ENCODE assay signal across 8 cellular contexts in the genomic region with DNA sequence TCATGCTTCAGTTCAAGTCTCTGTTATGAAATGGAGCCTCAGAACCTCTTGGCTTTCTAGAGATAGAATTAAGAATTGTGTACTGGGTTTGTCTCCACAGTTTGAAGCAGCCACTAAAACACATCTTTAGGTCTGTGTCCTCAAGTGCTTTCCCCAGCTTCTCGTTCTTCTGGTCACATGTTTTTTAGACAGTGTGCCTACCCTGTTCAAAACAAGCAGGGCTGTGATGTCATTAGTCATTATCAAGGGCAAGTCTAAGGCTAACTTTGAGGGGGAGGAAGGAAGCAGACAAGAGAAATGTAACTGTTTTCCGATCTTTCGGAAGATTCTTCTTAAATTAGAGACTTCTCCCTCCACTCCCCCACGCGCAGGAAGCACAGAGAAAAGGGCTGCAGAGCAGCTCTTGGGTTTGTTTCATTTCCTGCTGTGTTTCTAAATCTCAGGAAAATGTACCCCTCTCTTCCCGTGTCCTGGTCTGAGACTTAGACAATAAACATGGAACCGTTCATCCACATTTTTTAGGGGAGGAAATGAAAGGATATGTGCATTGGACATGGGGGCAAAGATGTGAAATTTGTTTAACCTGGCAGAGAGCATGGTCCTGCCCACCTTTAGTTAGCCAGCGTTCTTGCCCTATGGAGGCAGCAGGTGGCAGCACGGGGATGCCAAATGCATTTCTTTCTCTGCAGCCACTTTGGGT. TPM values are rescaled to one million over a fixed set of nuclear protein-coding genes. Genes with fewer than 3 reads are reported as not detected.
DNase-seq lines count a peak whose midpoint lies in the region; ATAC-seq and TF ChIP-seq lines count a peak whose summit lies in the region.

No MANE protein-coding gene starts in this region.

- H3K27ac Mint-ChIP-seq in activated CD4-positive, alpha-beta T cell treated with anti-CD3 and anti-CD28 coated beads, Interleukin-2, amount 10 ng/mL, durations not matched to agents 24 days and 14 days = peak overlapping the region; percentile 80
- H3K27ac Mint-ChIP-seq in dendritic cell treated with granulocyte-macrophage colony-stimulating factor and Interleukin-4, amounts not matched to agents 40 ng/mL and 50 ng/mL, for 4 days = peak overlapping the region; percentile 76

- peak; percentile 67 for DNase-seq in SK-N-SH
- peak; percentile 44 for DNase-seq in NCI-H128 (lab: John Stamatoyannopoulos, UW; ENCODE audit: unreplicated experiment)
- DNase-seq in activated CD4-positive, alpha-beta T cell treated with anti-CD3 and anti-CD28 coated beads, Interleukin-2, amount 10 ng/mL, durations not matched to agents 24 days and 14 days = peak; percentile 80
- DNase-seq in thoracic aorta (ENCODE audit: low spot score) = no peak

- peaks cover 29% of the 10 kb centered on the region for H3K4me1 Mint-ChIP-seq in activated CD4-positive, alpha-beta T cell treated with anti-CD3 and anti-CD28 coated beads, Interleukin-2, amount 10 ng/mL, durations not matched to agents 24 days and 14 days
- H3K4me1 Mint-ChIP-seq in dendritic cell treated with granulocyte-macrophage colony-stimulating factor and Interleukin-4, amounts not matched to agents 40 ng/mL and 50 ng/mL, for 4 days (ENCODE audit: low read depth) = peaks cover 34% of the 10 kb centered on the region

- POLR2A ChIA-PET in SK-N-SH (lab: Yijun Ruan, JAX) = interaction anchor here (0.7 kb wide), 1 partner anchor 224 kb away, joined by 3 read pairs; no protein-coding TSS in a partner anchor

- 43% methylated on average over 9 of the region's 9 CpGs for WGBS in SK-N-SH (ENCODE audit: low lambda C conversion rate)

- CTCF ChIA-PET in SK-N-SH (lab: Yijun Ruan, JAX) = interaction anchor here (0.6 to 2.6 kb wide), 24 partner anchors 10 to 352 kb away, joined by 3 to 32 read pairs (median 5); partner anchors contain the start of genes ASCL3, C11orf16, NRIP3 and TMEM9B

- TF ChIP-seq CTCF in SK-N-SH (IDR thresholded peaks at IDR 0.05) = peak; percentile 78
- TF ChIP-seq CTCF in thoracic aorta (IDR thresholded peaks at IDR 0.05) = peak; percentile 53

- H3K9ac ChIP-seq in SK-N-SH = peak overlapping the region; percentile 28; the same call in 1 of the 2 replicates
- H3K9ac ChIP-seq in muscle layer of colon (ENCODE audit: low read length) = peak overlapping the region; percentile 1

- no peaks in the 10 kb centered on the region for H3K27me3 ChIP-seq in SK-N-SH (ENCODE audit: insufficient read depth)
- no peaks in the 10 kb centered on the region for H3K27me3 ChIP-seq in muscle layer of colon (ENCODE audit: control insufficient read depth in 1 of 2, insufficient read depth in 2 of 2, low read length in 2 of 2)
- no peaks in the 10 kb centered on the region for H3K27me3 ChIP-seq in thoracic aorta (replicated peaks; ENCODE audit: insufficient read depth)

- H4K20me1 ChIP-seq in SK-N-SH (ENCODE audit: insufficient read depth) = peaks cover 5% of the 10 kb centered on the region; the same call in 1 of the 2 replicates

- TF ChIP-seq EP300 in SK-N-SH (IDR thresholded peaks at IDR 0.05; ENCODE audit: borderline replicate concordance in 1 of 2, low read depth in 1 of 2, low read length in 1 of 2) = no peak

- H3K4me1 ChIP-seq in SK-N-SH (ENCODE audit: control insufficient read depth in 1 of 2, insufficient read depth in 2 of 2, low read depth in 1 of 2, low read length in 1 of 2) = peaks cover 22 to 29% of the 10 kb centered on the region in 2 experiments
- peaks cover 44% of the 10 kb centered on the region for H3K4me1 ChIP-seq in muscle layer of colon (ENCODE audit: insufficient read depth, low read length)
- peaks cover 20 to 59% of the 10 kb centered on the region in 2 donors for H3K4me1 ChIP-seq in thoracic aorta (ENCODE audit: control insufficient read depth in 1 of 2, low read depth in 2 of 2)

- intact Hi-C loops in activated CD4-positive, alpha-beta T cell treated with anti-CD3 and anti-CD28 coated beads, Interleukin-2, amount 10 ng/mL, durations not matched to agents 24 days and 14 days (cut with micrococcal nuclease) = loop anchor here (1.0 to 5.0 kb wide), 5 partner anchors 45 to 223 kb away; partner anchors contain the start of gene NRIP3
- intact Hi-C loops in dendritic cell treated with granulocyte-macrophage colony-stimulating factor and Interleukin-4, amounts not matched to agents 40 ng/mL and 50 ng/mL, for 4 days (cut with micrococcal nuclease) = loop anchor here (2.0 to 5.0 kb wide), 2 partner anchors 48 to 223 kb away; partner anchors contain the start of gene TMEM9B

- TF ChIP-seq RAD21 in SK-N-SH (IDR thresholded peaks at IDR 0.05; ENCODE audit: low read length) = peak; percentile 87

- H3K9me3 ChIP-seq in SK-N-SH (no peaks in the 10 kb centered on the region), muscle layer of colon (ENCODE audit: low read length) (no peaks in the 10 kb centered on the region), thoracic aorta (no peaks in the 10 kb centered on the region)

- H3K4me3 ChIP-seq in SK-N-SH (ENCODE audit: low read depth in 2 of 2, low read length in 1 of 2) (peak overlapping the region in 1 of 2 experiments; percentile 24; a peak in 1 of 4 replicates), muscle layer of colon (ENCODE audit: low read depth in 1 of 2, low read length in 2 of 2) (peak overlapping the region in 1 of 2 donors; percentile 8), thoracic aorta (peak overlapping the region; percentile 58)

- H3K79me2 ChIP-seq in SK-N-SH (ENCODE audit: insufficient read depth) = peaks cover 44% of the 10 kb centered on the region

- ATAC-seq in SK-N-SH treated with all-trans-retinoic acid at 6 μM for 48 hours (no peak), thoracic aorta (ENCODE audit: insufficient number of reproducible peaks, low FRiP score, low read depth) (no peak), HG03571 (IDR thresholded peaks at IDR 0.05; ENCODE audit: unreplicated experiment) (no peak)

- peak overlapping the region; percentile 72 for H3K4me2 ChIP-seq in SK-N-SH

- H2AFZ ChIP-seq in SK-N-SH (ENCODE audit: low read depth) = 0 out of 2 replicates have a peak overlapping the region, but pooled peaks have one; percentile 32

- no peaks in the 10 kb centered on the region for H3K9me3 Mint-ChIP-seq in activated CD4-positive, alpha-beta T cell treated with anti-CD3 and anti-CD28 coated beads, Interleukin-2, amount 10 ng/mL, durations not matched to agents 24 days and 14 days
- no peaks in the 10 kb centered on the region for H3K9me3 Mint-ChIP-seq in dendritic cell treated with granulocyte-macrophage colony-stimulating factor and Interleukin-4, amounts not matched to agents 40 ng/mL and 50 ng/mL, for 4 days

- H3K9me2 ChIP-seq in SK-N-SH = no peaks in the 10 kb centered on the region

- H3F3A ChIP-seq in SK-N-SH (replicated peaks; ENCODE audit: insufficient read depth) = peaks cover 34% of the 10 kb centered on the region

- peaks cover 6% of the 10 kb centered on the region for H3K27me3 Mint-ChIP-seq in activated CD4-positive, alpha-beta T cell treated with anti-CD3 and anti-CD28 coated beads, Interleukin-2, amount 10 ng/mL, durations not matched to agents 24 days and 14 days
- H3K27me3 Mint-ChIP-seq in dendritic cell treated with granulocyte-macrophage colony-stimulating factor and Interleukin-4, amounts not matched to agents 40 ng/mL and 50 ng/mL, for 4 days = peaks cover 9% of the 10 kb centered on the region

- peak overlapping the region; percentile 70 for H3K4me3 Mint-ChIP-seq in activated CD4-positive, alpha-beta T cell treated with anti-CD3 and anti-CD28 coated beads, Interleukin-2, amount 10 ng/mL, durations not matched to agents 24 days and 14 days
- peak overlapping the region; percentile 45 for H3K4me3 Mint-ChIP-seq in dendritic cell treated with granulocyte-macrophage colony-stimulating factor and Interleukin-4, amounts not matched to agents 40 ng/mL and 50 ng/mL, for 4 days

- peaks cover 18% of the 10 kb centered on the region for H3K36me3 Mint-ChIP-seq in activated CD4-positive, alpha-beta T cell treated with anti-CD3 and anti-CD28 coated beads, Interleukin-2, amount 10 ng/mL, durations not matched to agents 24 days and 14 days (ENCODE audit: low read depth)
- peaks cover 46% of the 10 kb centered on the region for H3K36me3 Mint-ChIP-seq in dendritic cell treated with granulocyte-macrophage colony-stimulating factor and Interleukin-4, amounts not matched to agents 40 ng/mL and 50 ng/mL, for 4 days (ENCODE audit: low read depth)

- H3K27ac ChIP-seq in SK-N-SH (ENCODE audit: low read depth in 2 of 2, low read length in 1 of 2) (peak overlapping the region in 1 of 2 experiments; percentile 48; a peak in 3 of 4 replicates), muscle layer of colon (ENCODE audit: low read depth, low read length) (peak overlapping the region; percentile 69), thoracic aorta (peak overlapping the region; percentile 53 to 66)

- H3K36me3 ChIP-seq in SK-N-SH (replicated peaks in 1 of 2; ENCODE audit: control insufficient read depth in 1 of 2, insufficient read depth in 2 of 2, low read length in 1 of 2) (peaks cover 31% of the 10 kb centered on the region in 2 experiments), muscle layer of colon (ENCODE audit: insufficient read depth, low read length) (peaks cover 15% of the 10 kb centered on the region), thoracic aorta (no peaks in the 10 kb centered on the region)

RNA-seq across cellular contexts. Expression of gene AKIP1, which starts 3.1 kb away (rescaled TPM):
- 47.9 and 55.3 TPM in 2 replicates for polyA plus RNA-seq in SK-N-SH (2012; rRNA removed)
- polyA plus RNA-seq in SK-N-SH (2012; cell fraction: cytosol; rRNA removed) = 53.6 and 56.8 TPM in 2 replicates
- polyA plus RNA-seq in SK-N-SH (2012; cell fraction: nucleus; rRNA removed) = 24.1 and 28.4 TPM in 2 replicates
- total RNA-seq in activated CD4-positive, alpha-beta T cell treated with anti-CD3 and anti-CD28 coated beads, Interleukin-2, amount 10 ng/mL, durations not matched to agents 24 days and 14 days = 25.1 and 31.7 TPM in 2 replicates
- 10 to 100 TPM; 28.8 to 58.7 TPM for total RNA-seq in thoracic aorta

RNA-seq across cellular contexts. Expression of gene C11orf16, which starts 18.6 kb away (rescaled TPM):
- polyA plus RNA-seq in SK-N-SH (2012; rRNA removed) = not detected in 2 replicates
- not detected in 2 replicates for polyA plus RNA-seq in SK-N-SH (2012; cell fraction: cytosol; rRNA removed)
- polyA plus RNA-seq in SK-N-SH (2012; cell fraction: nucleus; rRNA removed) = not detected in 2 replicates
- not detected in 2 replicates for total RNA-seq in activated CD4-positive, alpha-beta T cell treated with anti-CD3 and anti-CD28 coated beads, Interleukin-2, amount 10 ng/mL, durations not matched to agents 24 days and 14 days
- total RNA-seq in thoracic aorta = not detected

RNA-seq across cellular contexts. Expression of gene ASCL3, which starts 28.7 kb away (rescaled TPM):
- not detected in 2 replicates for polyA plus RNA-seq in SK-N-SH (2012; rRNA removed)
- not detected in 2 replicates for polyA plus RNA-seq in SK-N-SH (2012; cell fraction: cytosol; rRNA removed)
- not detected in 2 replicates for polyA plus RNA-seq in SK-N-SH (2012; cell fraction: nucleus; rRNA removed)
- not detected in 2 replicates for total RNA-seq in activated CD4-positive, alpha-beta T cell treated with anti-CD3 and anti-CD28 coated beads, Interleukin-2, amount 10 ng/mL, durations not matched to agents 24 days and 14 days
- total RNA-seq in thoracic aorta = not detected

RNA-seq across cellular contexts. Expression of gene TMEM9B, which starts 50.1 kb away (rescaled TPM):
- 21.8 and 29.3 TPM in 2 replicates for polyA plus RNA-seq in SK-N-SH (2012; rRNA removed)
- 35.0 and 40.0 TPM in 2 replicates for polyA plus RNA-seq in SK-N-SH (2012; cell fraction: cytosol; rRNA removed)
- polyA plus RNA-seq in SK-N-SH (2012; cell fraction: nucleus; rRNA removed) = 3.8 and 9.8 TPM in 2 replicates
- 25.2 and 26.5 TPM in 2 replicates for total RNA-seq in activated CD4-positive, alpha-beta T cell treated with anti-CD3 and anti-CD28 coated beads, Interleukin-2, amount 10 ng/mL, durations not matched to agents 24 days and 14 days
- 10 to 100 TPM; 27.9 to 35.3 TPM for total RNA-seq in thoracic aorta
